In the genomic region with DNA sequence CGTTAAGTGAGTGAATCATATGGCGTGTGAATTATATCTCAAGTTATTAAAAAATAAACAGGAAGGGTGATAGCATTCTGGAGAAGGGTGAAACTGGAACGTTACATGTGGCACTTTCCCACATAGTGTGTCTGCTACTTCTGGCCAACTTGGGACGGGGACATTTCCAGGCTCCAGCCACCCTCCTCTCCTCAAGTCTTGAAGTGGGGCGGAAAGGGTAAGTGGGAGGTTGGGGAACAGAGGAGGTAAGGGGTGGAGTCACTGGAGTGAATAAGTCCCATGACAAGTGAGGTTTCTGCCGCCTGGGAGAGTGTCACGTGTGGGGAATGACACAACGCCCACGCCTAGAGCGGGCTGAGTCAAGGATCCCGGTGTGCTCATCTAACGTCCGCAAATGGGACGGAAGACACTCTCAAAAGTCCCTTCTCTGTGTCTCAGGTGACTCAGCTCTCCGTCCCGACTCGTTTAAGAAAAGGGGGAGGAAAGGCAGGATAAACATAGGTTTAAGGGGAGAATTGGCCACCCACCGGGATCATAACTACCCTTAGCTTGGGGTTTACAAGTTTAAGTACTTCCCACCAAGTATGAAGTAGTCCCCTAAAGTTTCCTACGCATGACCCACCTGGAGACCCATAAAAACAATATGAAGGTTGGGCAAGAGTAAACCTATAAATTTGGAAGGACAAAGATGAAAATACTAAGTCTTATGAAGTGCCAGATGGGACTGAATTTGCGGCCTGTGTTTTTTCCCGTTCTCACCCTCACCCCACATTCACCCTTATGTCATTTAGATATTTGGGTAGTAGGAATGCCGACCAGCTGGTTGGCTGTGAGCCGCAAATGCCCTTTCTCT, we compare ENCODE assay signal across 8 cellular contexts. TPM values are rescaled to one million over a fixed set of nuclear protein-coding genes. Genes with fewer than 3 reads are reported as not detected.
A peak's percentile ranks its signal among the peaks of the same experiment; 100 is the strongest.
DNase-seq lines count a peak whose midpoint lies in the region; ATAC-seq and TF ChIP-seq lines count a peak whose summit lies in the region.

No MANE protein-coding gene starts in this region.

- TF ChIP-seq CTCF in GM12875 (IDR thresholded peaks at IDR 0.05; ENCODE audit: borderline replicate concordance, insufficient read depth, low read depth, low read length) (no peak), Peyer's patch (IDR thresholded peaks at IDR 0.05) (no peak), esophagus squamous epithelium (IDR thresholded peaks at IDR 0.05) (no peak)

- 12 to 17% methylated on average over 23 of the region's 23 CpGs for WGBS in esophagus squamous epithelium, 2 donors

- no peaks in the 10 kb centered on the region for H3K36me3 ChIP-seq in Peyer's patch
- no peaks in the 10 kb centered on the region for H3K36me3 ChIP-seq in esophagus squamous epithelium
- H3K36me3 ChIP-seq in muscle layer of duodenum (ENCODE audit: control insufficient read depth in 1 of 2, insufficient read depth in 2 of 2, low read length in 2 of 2) = peaks cover 0 to 20% of the 10 kb centered on the region in 2 donors

- TF ChIP-seq POLR2A in Peyer's patch (IDR thresholded peaks at IDR 0.05) = peak; percentile 91 to 97
- TF ChIP-seq POLR2A in esophagus squamous epithelium (IDR thresholded peaks at IDR 0.05) = peak in 3 of 4 donors; percentile 85 to 92 (median 88)

- H3K27me3 Mint-ChIP-seq in activated T-cell treated with anti-CD3 and anti-CD28 coated beads, Interleukin-2, amount 50 U/mL, for 72 hours (ENCODE audit: low read depth) = no peaks in the 10 kb centered on the region

- no peaks in the 10 kb centered on the region for H3K9me3 Mint-ChIP-seq in activated T-cell treated with anti-CD3 and anti-CD28 coated beads, Interleukin-2, amount 50 U/mL, for 72 hours

- peak overlapping the region; percentile 99 for H3K27ac Mint-ChIP-seq in activated T-cell treated with anti-CD3 and anti-CD28 coated beads, Interleukin-2, amount 50 U/mL, for 72 hours

- ATAC-seq in HG03342 (IDR thresholded peaks at IDR 0.05; ENCODE audit: unreplicated experiment) = peak; percentile 43
- ATAC-seq in activated T-cell treated with anti-CD3 and anti-CD28 coated beads, Interleukin-2, amount 50 U/mL, for 72 hours (replicated peaks in 1 of 2) = peak; percentile 60 to 69
- no peak for ATAC-seq in HG03469 (IDR thresholded peaks at IDR 0.05; ENCODE audit: unreplicated experiment)

- H3K4me1 ChIP-seq in Peyer's patch (peaks cover 4 to 37% (median 6%) of the 10 kb centered on the region in 4 donors), esophagus squamous epithelium (peaks cover 11 to 46% (median 24%) of the 10 kb centered on the region in 3 donors), muscle layer of duodenum (ENCODE audit: control insufficient read depth in 1 of 2, insufficient read depth in 2 of 2, low read length in 2 of 2) (peaks cover 7 to 22% of the 10 kb centered on the region in 2 donors)

- H3K27ac ChIP-seq in Peyer's patch = peak overlapping the region; percentile 99 to 100 (median 100)
- peak overlapping the region; percentile 100 for H3K27ac ChIP-seq in esophagus squamous epithelium
- peak overlapping the region; percentile 99 for H3K27ac ChIP-seq in muscle layer of duodenum (ENCODE audit: low read length)

- peaks cover 52% of the 10 kb centered on the region for H3K4me1 Mint-ChIP-seq in activated T-cell treated with anti-CD3 and anti-CD28 coated beads, Interleukin-2, amount 50 U/mL, for 72 hours (ENCODE audit: low read depth)

- intact Hi-C loops in esophagus squamous epithelium (cut with DNase I) = no loop called here

- H3K36me3 Mint-ChIP-seq in activated T-cell treated with anti-CD3 and anti-CD28 coated beads, Interleukin-2, amount 50 U/mL, for 72 hours (ENCODE audit: insufficient read depth in 2 of 2) = peaks cover 2 to 4% of the 10 kb centered on the region in 2 donors

- H3K27me3 ChIP-seq in Peyer's patch = no peaks in the 10 kb centered on the region
- no peaks in the 10 kb centered on the region for H3K27me3 ChIP-seq in esophagus squamous epithelium
- H3K27me3 ChIP-seq in muscle layer of duodenum (ENCODE audit: low read depth, low read length) = no peaks in the 10 kb centered on the region

- DNase-seq in Peyer's patch (peak; percentile 74 to 95 (median 91)), esophagus squamous epithelium (lab: John Stamatoyannopoulos, UW) (no peak)
- peak; percentile 88 to 90 for DNase-seq in activated T-cell treated with anti-CD3 and anti-CD28 coated beads, Interleukin-2, amount 50 U/mL, for 72 hours
- DNase-seq in stimulated activated CD8-positive, alpha-beta memory T cell treated with anti-CD3 and anti-CD28 coated beads, Interleukin-4, amount 100 ng/mL, for 48 hours = peak; percentile 93

- peak overlapping the region; percentile 29 for H3K4me3 ChIP-seq in GM12875 (ENCODE audit: low read depth, low read length)
- H3K4me3 ChIP-seq in Peyer's patch = peak overlapping the region; percentile 91 to 100 (median 98)
- peak overlapping the region; percentile 38 to 100 (median 90) for H3K4me3 ChIP-seq in esophagus squamous epithelium
- peak overlapping the region; percentile 60 to 64 for H3K4me3 ChIP-seq in muscle layer of duodenum (ENCODE audit: low read depth in 1 of 2, low read length in 2 of 2)

- H3K4me3 Mint-ChIP-seq in activated T-cell treated with anti-CD3 and anti-CD28 coated beads, Interleukin-2, amount 50 U/mL, for 72 hours = peak overlapping the region; percentile 99

- no peaks in the 10 kb centered on the region for H3K9me3 ChIP-seq in Peyer's patch
- no peaks in the 10 kb centered on the region for H3K9me3 ChIP-seq in esophagus squamous epithelium
- no peaks in the 10 kb centered on the region for H3K9me3 ChIP-seq in muscle layer of duodenum (ENCODE audit: control insufficient read depth in 1 of 2, low read length in 2 of 2)

RNA-seq across cellular contexts. Expression of a gene that starts 1.2 kb away (rescaled TPM):
- total RNA-seq in Peyer's patch (100 to 1,000 TPM; 104 to 149 (median 132) TPM), esophagus squamous epithelium (10 to 100 TPM; 25.6 to 88.5 (median 49.9) TPM)
- total RNA-seq in activated T-cell treated with anti-CD3 and anti-CD28 coated beads, Interleukin-2, amount 50 U/mL, for 72 hours = 10 to 100 TPM; 55.0 to 69.8 TPM

RNA-seq across cellular contexts. Expression of a gene that starts 31.5 kb away (rescaled TPM):
- total RNA-seq in Peyer's patch (10 to 100 TPM in 2 of 4 donors, 1 to 10 TPM in 2; 6.3 to 37.1 (median 12.0) TPM), esophagus squamous epithelium (100 to 1,000 TPM in 2 of 4 donors, 10 to 100 TPM in 2; 56.9 to 138 (median 101) TPM)
- 10 to 100 TPM; 88.2 to 96.0 TPM for total RNA-seq in activated T-cell treated with anti-CD3 and anti-CD28 coated beads, Interleukin-2, amount 50 U/mL, for 72 hours

RNA-seq across cellular contexts. Expression of a gene that starts 44.4 kb away (rescaled TPM):
- 100 to 1,000 TPM; 143 to 276 (median 160) TPM for total RNA-seq in Peyer's patch
- 100 to 1,000 TPM; 548 to 602 TPM for total RNA-seq in activated T-cell treated with anti-CD3 and anti-CD28 coated beads, Interleukin-2, amount 50 U/mL, for 72 hours
- total RNA-seq in esophagus squamous epithelium = 100 to 1,000 TPM; 513 to 760 (median 569) TPM

Comparison
In these comparisons a context has a peak if more than half of its experiments do, and no peak if none do; other contexts are left out.
1. H3K4me3 ChIP-seq: peak in every context shown above with its lines; median percentile 98 in Peyer's patch; 90 in esophagus squamous epithelium; 62 in muscle layer of duodenum; 29 in GM12875.